8 cellular contexts compared by ENCODE assay signal in genomic region chr7:87416682-87417587, GRCh38. TPM values are rescaled to one million over a fixed set of nuclear protein-coding genes. Genes with fewer than 3 reads are reported as not detected.
DNase-seq lines count a peak whose midpoint lies in the region; ATAC-seq and TF ChIP-seq lines count a peak whose summit lies in the region.

No MANE protein-coding gene starts in this region.

- H3K79me1 ChIP-seq in mesenchymal stem cell (replicated peaks; ENCODE audit: low read length, poor library complexity, severe bottlenecking), result no peaks in the 10 kb centered on the region

- no peak overlapping the region for H2BK120ac ChIP-seq in mesenchymal stem cell (ENCODE audit: low read depth, low read length)

- H3K36me3 ChIP-seq in mesenchymal stem cell (ENCODE audit: control insufficient read depth in 1 of 2, insufficient read depth in 2 of 2, low read depth in 1 of 2, low read length in 2 of 2), result no peaks in the 10 kb centered on the region

- ATAC-seq in GM18907 (IDR thresholded peaks at IDR 0.05; ENCODE audit: unreplicated experiment) (peak; percentile 79), HG03432 (IDR thresholded peaks at IDR 0.05; ENCODE audit: unreplicated experiment) (peak; percentile 83)

- no peaks in the 10 kb centered on the region for H3K27me3 ChIP-seq in mesenchymal stem cell (ENCODE audit: control insufficient read depth in 1 of 2, insufficient read depth in 1 of 2, low read length in 2 of 2)

- H3K18ac ChIP-seq in mesenchymal stem cell (ENCODE audit: low read depth in 1 of 2, low read length in 2 of 2), result no peak overlapping the region

- H3K4me1 ChIP-seq in mesenchymal stem cell (ENCODE audit: control insufficient read depth, insufficient read depth, low read depth, low read length), result peaks cover 4% of the 10 kb centered on the region

- no peak overlapping the region for H2BK12ac ChIP-seq in mesenchymal stem cell (ENCODE audit: low read length in 2 of 2)

- DNase-seq in AG09319 (ENCODE audit: extremely low read depth, low read depth) (no peak), NCI-H748 (lab: John Stamatoyannopoulos, UW; ENCODE audit: unreplicated experiment) (peak; percentile 60), ecto neural progenitor cell (ENCODE audit: low spot score) (peak; percentile 60), mesenchymal stem cell (peak; percentile 68)
- peak; percentile 56 to 65 for DNase-seq in activated CD4-positive, alpha-beta T cell treated with anti-CD3 and anti-CD28 coated beads, Interleukin-2, amount 50 U/mL, for 4 hours
- DNase-seq in stimulated activated CD8-positive, alpha-beta memory T cell treated with anti-CD3 and anti-CD28 coated beads, Interleukin-7, amount 100 ng/mL, for 24 hours (ENCODE audit: low read depth), result peak; percentile 42

- H3K9ac ChIP-seq in mesenchymal stem cell (ENCODE audit: low read length), result no peak overlapping the region

- no peak overlapping the region for H2BK5ac ChIP-seq in mesenchymal stem cell (ENCODE audit: low read depth, low read length, poor library complexity, severe bottlenecking)

- H2BK15ac ChIP-seq in mesenchymal stem cell (ENCODE audit: low read depth, poor library complexity, severe bottlenecking), result no peak overlapping the region

- H3K4ac ChIP-seq in mesenchymal stem cell (ENCODE audit: low read depth in 1 of 2, low read length in 2 of 2), result no peak overlapping the region

- H4K91ac ChIP-seq in mesenchymal stem cell (ENCODE audit: low read length), result no peak overlapping the region

- WGBS in mesenchymal stem cell, result 42% methylated on average over 3 of the region's 5 CpGs

- no peaks in the 10 kb centered on the region for H3K9me3 ChIP-seq in mesenchymal stem cell (ENCODE audit: control insufficient read depth, low read length)

- peak; percentile 50 for TF ChIP-seq CTCF in AG09319 (IDR thresholded peaks at IDR 0.05; ENCODE audit: low read depth, low read length)

- no peak overlapping the region for H3K4me3 ChIP-seq in mesenchymal stem cell (ENCODE audit: insufficient read depth in 1 of 2, low read depth in 1 of 2, low read length in 2 of 2)

- no peak overlapping the region for H3K14ac ChIP-seq in mesenchymal stem cell (ENCODE audit: low read length in 2 of 2)

- H2AFZ ChIP-seq in mesenchymal stem cell (ENCODE audit: low read depth, low read length), result no peak overlapping the region

- no peak overlapping the region for H3K4me2 ChIP-seq in mesenchymal stem cell (ENCODE audit: low read length, poor library complexity, severe bottlenecking)

- H4K8ac ChIP-seq in mesenchymal stem cell (ENCODE audit: low read length), result no peak overlapping the region

- no peak overlapping the region for H2AK5ac ChIP-seq in mesenchymal stem cell (ENCODE audit: low read length, severe bottlenecking)

- H3K27ac ChIP-seq in mesenchymal stem cell (ENCODE audit: low read length, poor library complexity, severe bottlenecking), result no peak overlapping the region

- H3K23ac ChIP-seq in mesenchymal stem cell (ENCODE audit: low read length in 2 of 2), result no peak overlapping the region

RNA-seq across cellular contexts. Expression of gene ABCB4, which starts 58.5 kb away (rescaled TPM):
- 0.07 TPM for polyA plus RNA-seq in mesenchymal stem cell (2013, experiment 1 of 2)
- 0.11 TPM for polyA plus RNA-seq in mesenchymal stem cell (2013, experiment 2 of 2)
